ENCODE assay signal across 12 cellular contexts in the genomic region with DNA sequence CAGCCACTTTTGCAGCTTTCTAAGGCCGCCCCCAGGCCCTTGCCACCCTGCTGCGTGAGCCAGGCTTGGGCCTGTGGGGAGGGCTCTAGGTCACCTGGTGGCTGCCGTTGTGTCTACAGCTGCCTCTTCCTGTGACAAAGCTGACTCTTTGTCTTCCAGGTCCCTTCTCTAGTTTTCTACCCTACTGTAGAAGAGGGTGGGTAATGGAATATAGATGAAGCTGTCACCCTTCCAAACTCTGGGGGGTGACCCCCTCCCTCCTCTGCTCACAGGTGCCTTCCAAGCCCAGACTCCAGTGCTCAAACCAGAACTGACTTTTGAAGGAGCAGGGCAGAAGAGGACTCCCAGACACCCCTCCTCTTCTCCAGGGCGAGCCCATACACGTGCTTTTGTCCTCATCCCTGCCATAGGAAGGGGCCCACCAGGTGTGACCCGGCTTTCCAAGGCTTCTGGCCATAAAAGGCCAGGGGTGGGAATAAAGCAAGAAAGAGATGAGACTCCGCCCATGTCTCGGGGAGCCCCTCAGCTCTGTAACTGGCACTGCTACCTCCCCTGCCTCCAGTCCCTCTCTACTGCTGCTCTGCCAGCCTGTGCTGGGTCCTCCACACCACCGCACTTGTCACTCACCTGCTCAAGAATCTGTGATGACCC. TPM values are rescaled to one million over a fixed set of nuclear protein-coding genes. Genes with fewer than 3 reads are reported as not detected.
DNase-seq lines count a peak whose midpoint lies in the region; ATAC-seq and TF ChIP-seq lines count a peak whose summit lies in the region.
"Had no signal": no experiment of that assay in that cellular context is flagged by ENCODE, and none has a peak within 500 bp of the region (broad histone marks: within the 10 kb centered on the region; RNA-seq: fewer than 3 reads in every experiment).

No MANE protein-coding gene starts in this region.

- no peak overlapping the region for H3K27ac ChIP-seq in endodermal cell (ENCODE audit: low read depth, low read length)
- no peak overlapping the region for H3K27ac ChIP-seq in tibial nerve
- H3K27ac ChIP-seq: C4-2B had no signal

- TF ChIP-seq CTCF in endodermal cell (conservative IDR thresholded peaks at IDR 0.05) (no peak), tibial nerve (IDR thresholded peaks at IDR 0.05) (no peak)

- 84 to 95% methylated on average over 4 to 9 of the region's 9 CpGs for WGBS in endodermal cell (ENCODE audit: insufficient coverage in 1 of 2, insufficient read length in 1 of 2), 2 experiments
- WGBS in tibial nerve, 2 donors: 60 to 74% methylated on average over 6 to 9 of the region's 9 CpGs

- H3K9me3 ChIP-seq in endodermal cell (ENCODE audit: control insufficient read depth, low read length): no peaks in the 10 kb centered on the region
- peaks cover 0 to 6% (median 0%) of the 10 kb centered on the region in 4 donors for H3K9me3 ChIP-seq in tibial nerve

- H3K9ac ChIP-seq in endodermal cell (ENCODE audit: extremely low read depth, low read length, poor library complexity, severe bottlenecking): no peak overlapping the region

- peaks cover 11% of the 10 kb centered on the region for H3K36me3 Mint-ChIP-seq in activated CD8-positive, alpha-beta memory T cell treated with anti-CD3 and anti-CD28 coated beads, Interleukin-2, amount 10 ng/mL, durations not matched to agents 7 days and 5 days
- peaks cover 17% of the 10 kb centered on the region for H3K36me3 Mint-ChIP-seq in endodermal cell (ENCODE audit: low read depth)
- H3K36me3 Mint-ChIP-seq in stimulated activated effector memory CD8-positive, alpha-beta T cell treated with anti-CD3 and anti-CD28 coated beads, Interleukin-12 subunit alpha, Interleukin-12 subunit beta, amount 100 ng/mL, for 72 hours: peaks cover 46% of the 10 kb centered on the region

- H3K36me3 ChIP-seq in endodermal cell (ENCODE audit: control insufficient read depth, insufficient read depth, low read length) (peaks cover 13% of the 10 kb centered on the region), tibial nerve (peaks cover 0 to 20% (median 0%) of the 10 kb centered on the region in 3 donors)

- peaks cover 7% of the 10 kb centered on the region for H3K4me1 Mint-ChIP-seq in activated CD8-positive, alpha-beta memory T cell treated with anti-CD3 and anti-CD28 coated beads, Interleukin-2, amount 10 ng/mL, durations not matched to agents 7 days and 5 days
- peaks cover 2% of the 10 kb centered on the region for H3K4me1 Mint-ChIP-seq in endodermal cell
- peaks cover 16% of the 10 kb centered on the region for H3K4me1 Mint-ChIP-seq in stimulated activated effector memory CD8-positive, alpha-beta T cell treated with anti-CD3 and anti-CD28 coated beads, Interleukin-12 subunit alpha, Interleukin-12 subunit beta, amount 100 ng/mL, for 72 hours

- H3K27ac Mint-ChIP-seq in activated CD8-positive, alpha-beta memory T cell treated with anti-CD3 and anti-CD28 coated beads, Interleukin-2, amount 10 ng/mL, durations not matched to agents 7 days and 5 days: no peak overlapping the region
- peak overlapping the region; percentile 75 for H3K27ac Mint-ChIP-seq in endodermal cell
- peak overlapping the region; percentile 71 for H3K27ac Mint-ChIP-seq in stimulated activated effector memory CD8-positive, alpha-beta T cell treated with anti-CD3 and anti-CD28 coated beads, Interleukin-12 subunit alpha, Interleukin-12 subunit beta, amount 100 ng/mL, for 72 hours

- no peak for TF ChIP-seq EP300 in tibial nerve (IDR thresholded peaks at IDR 0.05)

- ATAC-seq in activated CD8-positive, alpha-beta memory T cell treated with anti-CD3 and anti-CD28 coated beads, Interleukin-2, amount 10 ng/mL, durations not matched to agents 7 days and 5 days: peak; percentile 49
- ATAC-seq in stimulated activated effector memory CD8-positive, alpha-beta T cell treated with anti-CD3 and anti-CD28 coated beads, Interleukin-12 subunit alpha, Interleukin-12 subunit beta, amount 100 ng/mL, for 72 hours: peak; percentile 66
- ATAC-seq in HG03571 (IDR thresholded peaks at IDR 0.05; ENCODE audit: unreplicated experiment) (no peak), GM21447 (IDR thresholded peaks at IDR 0.05; ENCODE audit: unreplicated experiment) (no peak)

- H3K4me3 ChIP-seq in endodermal cell (ENCODE audit: low read length) (no peak overlapping the region), tibial nerve (no peak overlapping the region)

- no peak for TF ChIP-seq POLR2A in tibial nerve (IDR thresholded peaks at IDR 0.05)

- H3K27me3 Mint-ChIP-seq in activated CD8-positive, alpha-beta memory T cell treated with anti-CD3 and anti-CD28 coated beads, Interleukin-2, amount 10 ng/mL, durations not matched to agents 7 days and 5 days: peaks cover 11% of the 10 kb centered on the region
- H3K27me3 Mint-ChIP-seq in endodermal cell (ENCODE audit: insufficient read depth): no peaks in the 10 kb centered on the region

- H3K4me1 ChIP-seq in endodermal cell (ENCODE audit: control insufficient read depth, insufficient read depth, low read length) (no peaks in the 10 kb centered on the region), tibial nerve (peaks cover 0 to 13% (median 0%) of the 10 kb centered on the region in 4 donors)

- no peak for DNase-seq in activated CD8-positive, alpha-beta memory T cell treated with anti-CD3 and anti-CD28 coated beads, Interleukin-2, amount 10 ng/mL, durations not matched to agents 7 days and 5 days
- no peak for DNase-seq in activated CD8-positive, alpha-beta memory T cell treated with anti-CD3 and anti-CD28 coated beads for 24 hours
- DNase-seq in NCI-H345 treated with DMSO at 0.1 percent for 48 hours (lab: John Stamatoyannopoulos, UW; ENCODE audit: unreplicated experiment) (peak; percentile 30), endodermal cell (peak; percentile 84), tibial nerve (ENCODE audit: low spot score in 2 of 2) (no peak)
- DNase-seq in stimulated activated effector memory CD8-positive, alpha-beta T cell treated with anti-CD3 and anti-CD28 coated beads, Interleukin-12 subunit alpha, Interleukin-12 subunit beta, amount 100 ng/mL, for 72 hours (ENCODE audit: low spot score in 2 of 2): peak in 1 of 2 donors; percentile 53
- DNase-seq: activated naive CD4-positive, alpha-beta T cell treated with Interleukin-2 at 50 U/mL for 16 hours; dermis blood vessel endothelial cell; KBM-7 had no signal

- H3K27me3 ChIP-seq in endodermal cell (ENCODE audit: control insufficient read depth, insufficient read depth, low read length, poor library complexity, severe bottlenecking) (no peaks in the 10 kb centered on the region), tibial nerve (no peaks in the 10 kb centered on the region)

- CTCF ChIA-PET in activated CD8-positive, alpha-beta memory T cell treated with anti-CD3 and anti-CD28 coated beads, Interleukin-2, amount 10 ng/mL, durations not matched to agents 7 days and 5 days (lab: Charles Lee): interaction anchor here (0.8 to 2.4 kb wide), 6 partner anchors 17 to 143 kb away, joined by 3 to 6 read pairs (median 4); partner anchors contain the start of gene SDC1

- no peak overlapping the region for H3K4me3 Mint-ChIP-seq in activated CD8-positive, alpha-beta memory T cell treated with anti-CD3 and anti-CD28 coated beads, Interleukin-2, amount 10 ng/mL, durations not matched to agents 7 days and 5 days
- no peak overlapping the region for H3K4me3 Mint-ChIP-seq in endodermal cell
- no peak overlapping the region for H3K4me3 Mint-ChIP-seq in stimulated activated effector memory CD8-positive, alpha-beta T cell treated with anti-CD3 and anti-CD28 coated beads, Interleukin-12 subunit alpha, Interleukin-12 subunit beta, amount 100 ng/mL, for 72 hours

- H3K9me3 Mint-ChIP-seq in activated CD8-positive, alpha-beta memory T cell treated with anti-CD3 and anti-CD28 coated beads, Interleukin-2, amount 10 ng/mL, durations not matched to agents 7 days and 5 days (ENCODE audit: low read depth): no peaks in the 10 kb centered on the region
- no peaks in the 10 kb centered on the region for H3K9me3 Mint-ChIP-seq in endodermal cell
- H3K9me3 Mint-ChIP-seq in stimulated activated effector memory CD8-positive, alpha-beta T cell treated with anti-CD3 and anti-CD28 coated beads, Interleukin-12 subunit alpha, Interleukin-12 subunit beta, amount 100 ng/mL, for 72 hours: no peaks in the 10 kb centered on the region

RNA-seq across cellular contexts. Expression of gene SDC1, which starts 17.9 kb away (rescaled TPM):
- total RNA-seq in activated CD8-positive, alpha-beta memory T cell treated with anti-CD3 and anti-CD28 coated beads, Interleukin-2, amount 10 ng/mL, durations not matched to agents 7 days and 5 days: under 1 TPM in 1 of 2 experiments, not detected in 1; 0.42 TPM
- 10 to 100 TPM; 12.7 to 19.2 TPM for total RNA-seq in endodermal cell
- 36.9 TPM for polyA plus RNA-seq in endodermal cell (2013, experiment 1 of 2)
- polyA plus RNA-seq in endodermal cell (2013, experiment 2 of 2): 39.5 TPM
- 1 to 10 TPM in 2 of 4 donors, under 1 TPM in 2; 0.78 to 2.8 (median 1.7) TPM for total RNA-seq in tibial nerve

Comparison
In these comparisons a context has a peak if more than half of its experiments do, and no peak if none do; other contexts are left out.
1. ATAC-seq: peak in activated CD8-positive, alpha-beta memory T cell treated with anti-CD3 and anti-CD28 coated beads, Interleukin-2, amount 10 ng/mL, durations not matched to agents 7 days and 5 days (single experiment) and stimulated activated effector memory CD8-positive, alpha-beta T cell treated with anti-CD3 and anti-CD28 coated beads, Interleukin-12 subunit alpha, Interleukin-12 subunit beta, amount 100 ng/mL, for 72 hours (single experiment); none in HG03571 (single experiment) and GM21447 (single experiment).
2. DNase-seq: peak in NCI-H345 treated with DMSO at 0.1 percent for 48 hours (single experiment) and endodermal cell (single experiment); none in activated CD8-positive, alpha-beta memory T cell treated with anti-CD3 and anti-CD28 coated beads, Interleukin-2, amount 10 ng/mL, durations not matched to agents 7 days and 5 days (single experiment), activated CD8-positive, alpha-beta memory T cell treated with anti-CD3 and anti-CD28 coated beads for 24 hours (single experiment) and tibial nerve (0 of 2).